Comparison of ENCODE assay signal across 2 cellular contexts in the genomic region with DNA sequence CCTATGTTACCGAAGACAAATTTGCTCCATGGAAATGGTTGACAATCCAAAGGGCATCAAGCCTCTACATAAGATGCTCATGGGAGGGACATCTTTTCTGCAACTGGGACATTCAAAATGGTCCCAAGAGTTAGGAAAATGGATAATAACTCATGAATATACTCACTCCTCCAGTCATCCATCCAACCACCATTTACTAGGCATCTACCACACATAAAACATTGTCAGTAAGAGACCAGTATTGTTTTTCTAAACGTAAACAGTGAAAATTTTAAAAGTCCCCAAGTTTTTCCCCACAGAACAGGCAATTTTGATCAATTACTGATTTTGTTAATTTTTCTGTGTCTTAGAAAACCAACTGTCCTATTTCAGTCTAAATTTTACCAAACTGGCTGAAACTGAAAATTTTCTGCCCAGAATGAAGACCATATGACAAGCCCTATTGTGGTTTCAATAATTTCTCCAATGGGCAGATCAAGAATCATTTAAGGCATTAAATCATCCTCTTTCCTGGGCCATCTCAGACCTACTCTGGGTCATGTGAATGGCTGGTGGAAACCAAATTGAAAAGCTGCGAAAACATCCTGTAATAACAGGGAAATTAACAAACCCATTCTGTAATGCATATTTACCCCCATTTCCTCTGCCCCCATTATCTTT.
TF ChIP-seq lines count a peak whose summit lies in the region.

No MANE protein-coding gene starts in this region.

TF ChIP-seq in liver, 16 proteins besides CTCF, POLR2A, EP300 and RAD21:
- no peak for TF ChIP-seq EGR1 (IDR thresholded peaks at IDR 0.05; ENCODE audit: low read depth in 2 of 2)
- TF ChIP-seq RXRA (IDR thresholded peaks at IDR 0.05): no peak
- TF ChIP-seq YY1 (IDR thresholded peaks at IDR 0.05): no peak
- TF ChIP-seq, protein P1, sequence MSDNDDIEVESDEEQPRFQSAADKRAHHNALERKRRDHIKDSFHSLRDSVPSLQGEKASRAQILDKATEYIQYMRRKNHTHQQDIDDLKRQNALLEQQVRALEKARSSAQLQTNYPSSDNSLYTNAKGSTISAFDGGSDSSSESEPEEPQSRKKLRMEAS (IDR thresholded peaks at IDR 0.05): no peak
- no peak for TF ChIP-seq NR2F2 (IDR thresholded peaks at IDR 0.05)
- TF ChIP-seq, protein P2, sequence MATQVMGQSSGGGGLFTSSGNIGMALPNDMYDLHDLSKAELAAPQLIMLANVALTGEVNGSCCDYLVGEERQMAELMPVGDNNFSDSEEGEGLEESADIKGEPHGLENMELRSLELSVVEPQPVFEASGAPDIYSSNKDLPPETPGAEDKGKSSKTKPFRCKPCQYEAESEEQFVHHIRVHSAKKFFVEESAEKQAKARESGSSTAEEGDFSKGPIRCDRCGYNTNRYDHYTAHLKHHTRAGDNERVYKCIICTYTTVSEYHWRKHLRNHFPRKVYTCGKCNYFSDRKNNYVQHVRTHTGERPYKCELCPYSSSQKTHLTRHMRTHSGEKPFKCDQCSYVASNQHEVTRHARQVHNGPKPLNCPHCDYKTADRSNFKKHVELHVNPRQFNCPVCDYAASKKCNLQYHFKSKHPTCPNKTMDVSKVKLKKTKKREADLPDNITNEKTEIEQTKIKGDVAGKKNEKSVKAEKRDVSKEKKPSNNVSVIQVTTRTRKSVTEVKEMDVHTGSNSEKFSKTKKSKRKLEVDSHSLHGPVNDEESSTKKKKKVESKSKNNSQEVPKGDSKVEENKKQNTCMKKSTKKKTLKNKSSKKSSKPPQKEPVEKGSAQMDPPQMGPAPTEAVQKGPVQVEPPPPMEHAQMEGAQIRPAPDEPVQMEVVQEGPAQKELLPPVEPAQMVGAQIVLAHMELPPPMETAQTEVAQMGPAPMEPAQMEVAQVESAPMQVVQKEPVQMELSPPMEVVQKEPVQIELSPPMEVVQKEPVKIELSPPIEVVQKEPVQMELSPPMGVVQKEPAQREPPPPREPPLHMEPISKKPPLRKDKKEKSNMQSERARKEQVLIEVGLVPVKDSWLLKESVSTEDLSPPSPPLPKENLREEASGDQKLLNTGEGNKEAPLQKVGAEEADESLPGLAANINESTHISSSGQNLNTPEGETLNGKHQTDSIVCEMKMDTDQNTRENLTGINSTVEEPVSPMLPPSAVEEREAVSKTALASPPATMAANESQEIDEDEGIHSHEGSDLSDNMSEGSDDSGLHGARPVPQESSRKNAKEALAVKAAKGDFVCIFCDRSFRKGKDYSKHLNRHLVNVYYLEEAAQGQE (IDR thresholded peaks at IDR 0.05): no peak
- no peak for TF ChIP-seq SP1 (IDR thresholded peaks at IDR 0.05)
- TF ChIP-seq, protein P3, sequence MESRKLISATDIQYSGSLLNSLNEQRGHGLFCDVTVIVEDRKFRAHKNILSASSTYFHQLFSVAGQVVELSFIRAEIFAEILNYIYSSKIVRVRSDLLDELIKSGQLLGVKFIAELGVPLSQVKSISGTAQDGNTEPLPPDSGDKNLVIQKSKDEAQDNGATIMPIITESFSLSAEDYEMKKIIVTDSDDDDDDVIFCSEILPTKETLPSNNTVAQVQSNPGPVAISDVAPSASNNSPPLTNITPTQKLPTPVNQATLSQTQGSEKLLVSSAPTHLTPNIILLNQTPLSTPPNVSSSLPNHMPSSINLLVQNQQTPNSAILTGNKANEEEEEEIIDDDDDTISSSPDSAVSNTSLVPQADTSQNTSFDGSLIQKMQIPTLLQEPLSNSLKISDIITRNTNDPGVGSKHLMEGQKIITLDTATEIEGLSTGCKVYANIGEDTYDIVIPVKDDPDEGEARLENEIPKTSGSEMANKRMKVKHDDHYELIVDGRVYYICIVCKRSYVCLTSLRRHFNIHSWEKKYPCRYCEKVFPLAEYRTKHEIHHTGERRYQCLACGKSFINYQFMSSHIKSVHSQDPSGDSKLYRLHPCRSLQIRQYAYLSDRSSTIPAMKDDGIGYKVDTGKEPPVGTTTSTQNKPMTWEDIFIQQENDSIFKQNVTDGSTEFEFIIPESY (IDR thresholded peaks at IDR 0.05): no peak
- no peak for TF ChIP-seq FOXA1 (IDR thresholded peaks at IDR 0.05)
- TF ChIP-seq HNF4G (IDR thresholded peaks at IDR 0.05): no peak
- no peak for TF ChIP-seq TAF1 (conservative IDR thresholded peaks at IDR 0.05)
- no peak for TF ChIP-seq HNF4A (conservative IDR thresholded peaks at IDR 0.05)

TF ChIP-seq in HepG2, 621 proteins besides CTCF, POLR2A, EP300 and RAD21:
- no peak for TF ChIP-seq RFX5 (IDR thresholded peaks at IDR 0.05; ENCODE audit: low read depth, low read length)
- TF ChIP-seq ZNF570 (CRISPR knock-in tag; IDR thresholded peaks at IDR 0.05; ENCODE audit: borderline replicate concordance): no peak
- TF ChIP-seq, protein P4, sequence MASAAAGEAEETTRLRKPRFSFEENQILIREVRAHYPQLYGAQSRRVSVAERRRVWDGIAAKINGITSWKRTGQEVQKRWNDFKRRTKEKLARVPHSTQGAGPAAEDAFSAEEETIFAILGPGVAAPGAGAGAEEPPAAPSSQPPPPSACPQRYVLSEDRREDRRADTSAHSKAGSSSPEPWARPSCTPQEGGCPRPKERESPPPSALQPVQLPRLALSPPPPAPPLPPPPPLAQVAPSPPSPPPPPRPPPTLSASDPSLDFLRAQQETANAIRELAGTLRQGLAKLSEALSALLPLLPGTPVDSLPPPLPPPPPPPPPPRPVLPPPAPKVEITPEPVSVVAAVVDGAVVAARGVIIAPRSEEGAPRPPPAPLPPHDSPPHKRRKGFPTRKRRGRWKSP (CRISPR knock-in tag; IDR thresholded peaks at IDR 0.05): no peak
- TF ChIP-seq, protein P5, sequence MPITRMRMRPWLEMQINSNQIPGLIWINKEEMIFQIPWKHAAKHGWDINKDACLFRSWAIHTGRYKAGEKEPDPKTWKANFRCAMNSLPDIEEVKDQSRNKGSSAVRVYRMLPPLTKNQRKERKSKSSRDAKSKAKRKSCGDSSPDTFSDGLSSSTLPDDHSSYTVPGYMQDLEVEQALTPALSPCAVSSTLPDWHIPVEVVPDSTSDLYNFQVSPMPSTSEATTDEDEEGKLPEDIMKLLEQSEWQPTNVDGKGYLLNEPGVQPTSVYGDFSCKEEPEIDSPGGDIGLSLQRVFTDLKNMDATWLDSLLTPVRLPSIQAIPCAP (CRISPR knock-in tag; IDR thresholded peaks at IDR 0.05; ENCODE audit: low read depth): no peak
- no peak for TF ChIP-seq JDP2 (CRISPR knock-in tag; IDR thresholded peaks at IDR 0.05; ENCODE audit: borderline replicate concordance)
- TF ChIP-seq, protein P6, sequence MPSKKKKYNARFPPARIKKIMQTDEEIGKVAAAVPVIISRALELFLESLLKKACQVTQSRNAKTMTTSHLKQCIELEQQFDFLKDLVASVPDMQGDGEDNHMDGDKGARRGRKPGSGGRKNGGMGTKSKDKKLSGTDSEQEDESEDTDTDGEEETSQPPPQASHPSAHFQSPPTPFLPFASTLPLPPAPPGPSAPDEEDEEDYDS (CRISPR knock-in tag; IDR thresholded peaks at IDR 0.05): no peak
- TF ChIP-seq, protein P7, sequence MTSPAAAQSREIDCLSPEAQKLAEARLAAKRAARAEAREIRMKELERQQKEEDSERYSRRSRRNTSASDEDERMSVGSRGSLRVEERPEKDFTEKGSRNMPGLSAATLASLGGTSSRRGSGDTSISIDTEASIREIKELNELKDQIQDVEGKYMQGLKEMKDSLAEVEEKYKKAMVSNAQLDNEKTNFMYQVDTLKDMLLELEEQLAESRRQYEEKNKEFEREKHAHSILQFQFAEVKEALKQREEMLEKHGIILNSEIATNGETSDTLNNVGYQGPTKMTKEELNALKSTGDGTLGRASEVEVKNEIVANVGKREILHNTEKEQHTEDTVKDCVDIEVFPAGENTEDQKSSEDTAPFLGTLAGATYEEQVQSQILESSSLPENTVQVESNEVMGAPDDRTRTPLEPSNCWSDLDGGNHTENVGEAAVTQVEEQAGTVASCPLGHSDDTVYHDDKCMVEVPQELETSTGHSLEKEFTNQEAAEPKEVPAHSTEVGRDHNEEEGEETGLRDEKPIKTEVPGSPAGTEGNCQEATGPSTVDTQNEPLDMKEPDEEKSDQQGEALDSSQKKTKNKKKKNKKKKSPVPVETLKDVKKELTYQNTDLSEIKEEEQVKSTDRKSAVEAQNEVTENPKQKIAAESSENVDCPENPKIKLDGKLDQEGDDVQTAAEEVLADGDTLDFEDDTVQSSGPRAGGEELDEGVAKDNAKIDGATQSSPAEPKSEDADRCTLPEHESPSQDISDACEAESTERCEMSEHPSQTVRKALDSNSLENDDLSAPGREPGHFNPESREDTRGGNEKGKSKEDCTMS (CRISPR knock-in tag; conservative IDR thresholded peaks at IDR 0.05): no peak
- TF ChIP-seq, protein P8, sequence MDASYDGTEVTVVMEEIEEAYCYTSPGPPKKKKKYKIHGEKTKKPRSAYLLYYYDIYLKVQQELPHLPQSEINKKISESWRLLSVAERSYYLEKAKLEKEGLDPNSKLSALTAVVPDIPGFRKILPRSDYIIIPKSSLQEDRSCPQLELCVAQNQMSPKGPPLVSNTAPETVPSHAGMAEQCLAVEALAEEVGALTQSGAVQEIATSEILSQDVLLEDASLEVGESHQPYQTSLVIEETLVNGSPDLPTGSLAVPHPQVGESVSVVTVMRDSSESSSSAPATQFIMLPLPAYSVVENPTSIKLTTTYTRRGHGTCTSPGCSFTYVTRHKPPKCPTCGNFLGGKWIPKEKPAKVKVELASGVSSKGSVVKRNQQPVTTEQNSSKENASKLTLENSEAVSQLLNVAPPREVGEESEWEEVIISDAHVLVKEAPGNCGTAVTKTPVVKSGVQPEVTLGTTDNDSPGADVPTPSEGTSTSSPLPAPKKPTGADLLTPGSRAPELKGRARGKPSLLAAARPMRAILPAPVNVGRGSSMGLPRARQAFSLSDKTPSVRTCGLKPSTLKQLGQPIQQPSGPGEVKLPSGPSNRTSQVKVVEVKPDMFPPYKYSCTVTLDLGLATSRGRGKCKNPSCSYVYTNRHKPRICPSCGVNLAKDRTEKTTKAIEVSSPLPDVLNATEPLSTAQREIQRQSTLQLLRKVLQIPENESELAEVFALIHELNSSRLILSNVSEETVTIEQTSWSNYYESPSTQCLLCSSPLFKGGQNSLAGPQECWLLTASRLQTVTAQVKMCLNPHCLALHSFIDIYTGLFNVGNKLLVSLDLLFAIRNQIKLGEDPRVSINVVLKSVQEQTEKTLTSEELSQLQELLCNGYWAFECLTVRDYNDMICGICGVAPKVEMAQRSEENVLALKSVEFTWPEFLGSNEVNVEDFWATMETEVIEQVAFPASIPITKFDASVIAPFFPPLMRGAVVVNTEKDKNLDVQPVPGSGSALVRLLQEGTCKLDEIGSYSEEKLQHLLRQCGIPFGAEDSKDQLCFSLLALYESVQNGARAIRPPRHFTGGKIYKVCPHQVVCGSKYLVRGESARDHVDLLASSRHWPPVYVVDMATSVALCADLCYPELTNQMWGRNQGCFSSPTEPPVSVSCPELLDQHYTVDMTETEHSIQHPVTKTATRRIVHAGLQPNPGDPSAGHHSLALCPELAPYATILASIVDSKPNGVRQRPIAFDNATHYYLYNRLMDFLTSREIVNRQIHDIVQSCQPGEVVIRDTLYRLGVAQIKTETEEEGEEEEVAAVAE (CRISPR knock-in tag; IDR thresholded peaks at IDR 0.05; ENCODE audit: borderline replicate concordance): no peak
- no peak for TF ChIP-seq PCBP2 (optimal IDR thresholded peaks at IDR 0.05; ENCODE audit: low read depth, low read length, poor library complexity, severe bottlenecking)
- TF ChIP-seq, protein P9, sequence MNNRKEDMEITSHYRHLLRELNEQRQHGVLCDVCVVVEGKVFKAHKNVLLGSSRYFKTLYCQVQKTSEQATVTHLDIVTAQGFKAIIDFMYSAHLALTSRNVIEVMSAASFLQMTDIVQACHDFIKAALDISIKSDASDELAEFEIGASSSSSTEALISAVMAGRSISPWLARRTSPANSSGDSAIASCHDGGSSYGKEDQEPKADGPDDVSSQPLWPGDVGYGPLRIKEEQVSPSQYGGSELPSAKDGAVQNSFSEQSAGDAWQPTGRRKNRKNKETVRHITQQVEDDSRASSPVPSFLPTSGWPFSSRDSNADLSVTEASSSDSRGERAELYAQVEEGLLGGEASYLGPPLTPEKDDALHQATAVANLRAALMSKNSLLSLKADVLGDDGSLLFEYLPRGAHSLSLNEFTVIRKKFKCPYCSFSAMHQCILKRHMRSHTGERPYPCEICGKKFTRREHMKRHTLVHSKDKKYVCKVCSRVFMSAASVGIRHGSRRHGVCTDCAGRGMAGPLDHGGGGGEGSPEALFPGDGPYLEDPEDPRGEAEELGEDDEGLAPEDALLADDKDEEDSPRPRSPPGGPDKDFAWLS (CRISPR knock-in tag; IDR thresholded peaks at IDR 0.05; ENCODE audit: borderline replicate concordance): no peak
- TF ChIP-seq ZNF761 (CRISPR knock-in tag; conservative IDR thresholded peaks at IDR 0.05): no peak
- TF ChIP-seq KLF9 (CRISPR knock-in tag; IDR thresholded peaks at IDR 0.05; ENCODE audit: low read depth): no peak
- no peak for TF ChIP-seq NR3C1 (CRISPR knock-in tag; IDR thresholded peaks at IDR 0.05)
- TF ChIP-seq, protein P10, sequence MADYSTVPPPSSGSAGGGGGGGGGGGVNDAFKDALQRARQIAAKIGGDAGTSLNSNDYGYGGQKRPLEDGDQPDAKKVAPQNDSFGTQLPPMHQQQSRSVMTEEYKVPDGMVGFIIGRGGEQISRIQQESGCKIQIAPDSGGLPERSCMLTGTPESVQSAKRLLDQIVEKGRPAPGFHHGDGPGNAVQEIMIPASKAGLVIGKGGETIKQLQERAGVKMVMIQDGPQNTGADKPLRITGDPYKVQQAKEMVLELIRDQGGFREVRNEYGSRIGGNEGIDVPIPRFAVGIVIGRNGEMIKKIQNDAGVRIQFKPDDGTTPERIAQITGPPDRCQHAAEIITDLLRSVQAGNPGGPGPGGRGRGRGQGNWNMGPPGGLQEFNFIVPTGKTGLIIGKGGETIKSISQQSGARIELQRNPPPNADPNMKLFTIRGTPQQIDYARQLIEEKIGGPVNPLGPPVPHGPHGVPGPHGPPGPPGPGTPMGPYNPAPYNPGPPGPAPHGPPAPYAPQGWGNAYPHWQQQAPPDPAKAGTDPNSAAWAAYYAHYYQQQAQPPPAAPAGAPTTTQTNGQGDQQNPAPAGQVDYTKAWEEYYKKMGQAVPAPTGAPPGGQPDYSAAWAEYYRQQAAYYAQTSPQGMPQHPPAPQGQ (CRISPR knock-in tag; IDR thresholded peaks at IDR 0.05; ENCODE audit: borderline replicate concordance): no peak
- TF ChIP-seq ZNF737 (CRISPR knock-in tag; IDR thresholded peaks at IDR 0.05; ENCODE audit: borderline replicate concordance): no peak
- no peak for TF ChIP-seq DNMT1 (CRISPR knock-in tag; IDR thresholded peaks at IDR 0.05)
- TF ChIP-seq ZNF30 (CRISPR knock-in tag; IDR thresholded peaks at IDR 0.05): no peak
